ENCODE assay signal across 8 cellular contexts in genomic region chr19:15379083-15379995, GRCh38. TPM values are rescaled to one million over a fixed set of nuclear protein-coding genes. Genes with fewer than 3 reads are reported as not detected.
DNase-seq lines count a peak whose midpoint lies in the region; ATAC-seq and TF ChIP-seq lines count a peak whose summit lies in the region.

TSS of gene AKAP8 (minus strand) at chr19:15379787. CDS start at chr19:15379731, 56 bp downstream.

- H3K4me1 Mint-ChIP-seq in activated naive CD8-positive, alpha-beta T cell (ENCODE audit: low read depth) = peaks cover 40% of the 10 kb centered on the region

- H3K27ac ChIP-seq in temporal lobe (ENCODE audit: low read depth, low read length) = peak within 1 kb of the TSS; percentile 85

- H3K27me3 Mint-ChIP-seq in activated naive CD8-positive, alpha-beta T cell = no peaks in the 10 kb centered on the region

- peak within 1 kb of the TSS; percentile 80 for H3K4me3 ChIP-seq in GM12864 (ENCODE audit: low read depth, low read length)

- DNase-seq in GM12864 (ENCODE audit: low read depth) (peak; percentile 94), NCI-H1105 treated with DMSO at 0.1 percent for 48 hours (lab: John Stamatoyannopoulos, UW) (peak; percentile 98), SKM-1 treated with dmso at 0.1 percent for 144 hours (lab: John Stamatoyannopoulos, UW; ENCODE audit: unreplicated experiment) (peak; percentile 94), glomerular visceral epithelial cell (ENCODE audit: extremely low spot score) (peak; percentile 99), omental fat pad (ENCODE audit: low spot score) (peak; percentile 96)

- no peaks in the 10 kb centered on the region for H3K36me3 Mint-ChIP-seq in activated naive CD8-positive, alpha-beta T cell

- TF ChIP-seq CTCF in GM12864 (IDR thresholded peaks at IDR 0.05; ENCODE audit: low read depth, low read length, missing control alignments) (no peak), omental fat pad (IDR thresholded peaks at IDR 0.05) (no peak)

- H3K4me3 Mint-ChIP-seq in activated naive CD8-positive, alpha-beta T cell = peak within 1 kb of the TSS; percentile 98

- ATAC-seq in HG02678 (IDR thresholded peaks at IDR 0.05; ENCODE audit: unreplicated experiment) (peak; percentile 86), omental fat pad (ENCODE audit: low FRiP score) (peak; percentile 96)

- H3K9me3 Mint-ChIP-seq in activated naive CD8-positive, alpha-beta T cell (ENCODE audit: low read depth) = no peaks in the 10 kb centered on the region

- H3K27ac Mint-ChIP-seq in activated naive CD8-positive, alpha-beta T cell = peak within 1 kb of the TSS; percentile 99

RNA-seq across cellular contexts. Expression of gene AKAP8, which starts in this region (rescaled TPM):
- 10 to 100 TPM; 17.5 to 45.6 (median 22.8) TPM for total RNA-seq in omental fat pad
- total RNA-seq in temporal lobe = 10.8 TPM

Comparison
In these comparisons a context has a peak if more than half of its experiments do, and no peak if none do; other contexts are left out.
1. Peak in every context shown above with its lines: DNase-seq, ATAC-seq, H3K4me3 ChIP-seq and H3K27ac ChIP-seq.